8 cellular contexts compared by ENCODE assay signal in genomic region chr18:76922107-76922506, GRCh38.
DNase-seq lines count a peak whose midpoint lies in the region; ATAC-seq and TF ChIP-seq lines count a peak whose summit lies in the region.

No MANE protein-coding gene starts in this region.

- peaks cover 12 to 16% (median 14%) of the 10 kb centered on the region in 3 donors for H3K4me1 Mint-ChIP-seq in CD8-positive, alpha-beta memory T cell

- POLR2A ChIA-PET in CD8-positive, alpha-beta memory T cell (lab: Charles Lee), result interaction anchor here (0.7 kb wide), 1 partner anchor 106 kb away, joined by 5 read pairs; no protein-coding TSS in a partner anchor

- TF ChIP-seq CTCF in foreskin keratinocyte (conservative IDR thresholded peaks at IDR 0.05), result peak; percentile 43

- no peaks in the 10 kb centered on the region for H3K27me3 ChIP-seq in CD8-positive, alpha-beta memory T cell (ENCODE audit: insufficient read depth, low read length, poor library complexity, severe bottlenecking)
- H3K27me3 ChIP-seq in foreskin keratinocyte, result no peaks in the 10 kb centered on the region

- H3K4me1 ChIP-seq in CD8-positive, alpha-beta memory T cell (ENCODE audit: insufficient read depth, low read length), result peaks cover 4% of the 10 kb centered on the region
- H3K4me1 ChIP-seq in foreskin keratinocyte, result no peaks in the 10 kb centered on the region

- ATAC-seq in GM19328 (IDR thresholded peaks at IDR 0.05; ENCODE audit: unreplicated experiment) (peak; percentile 95), HG03354 (IDR thresholded peaks at IDR 0.05; ENCODE audit: poor library complexity, severe bottlenecking, unreplicated experiment) (peak; percentile 99), foreskin keratinocyte (peak; percentile 56)

- no peaks in the 10 kb centered on the region for H3K9me3 ChIP-seq in CD8-positive, alpha-beta memory T cell (ENCODE audit: low read length)

- peaks cover 27% of the 10 kb centered on the region for H3K36me3 ChIP-seq in CD8-positive, alpha-beta memory T cell (ENCODE audit: insufficient read depth, low read length)

- peaks cover 11 to 94% (median 54%) of the 10 kb centered on the region in 3 donors for H3K36me3 Mint-ChIP-seq in CD8-positive, alpha-beta memory T cell

- no peaks in the 10 kb centered on the region for H3K27me3 Mint-ChIP-seq in CD8-positive, alpha-beta memory T cell

- H3K4me3 Mint-ChIP-seq in CD8-positive, alpha-beta memory T cell, result no peak overlapping the region

- DNase-seq in CD8-positive, alpha-beta memory T cell, result peak in 3 of 5 donors; percentile 9 to 35 (median 17)
- DNase-seq in NCI-H748 treated with DMSO at 0.1 percent for 48 hours (lab: John Stamatoyannopoulos, UW) (peak; percentile 6), foreskin keratinocyte (no peak), posterior cingulate gyrus (peak in 9 of 10 donors; percentile 39 to 96 (median 71)), NOMO-1 treated with DMSO at 0.1 percent for 48 hours (lab: John Stamatoyannopoulos, UW; ENCODE audit: unreplicated experiment) (no peak)
- peak; percentile 47 to 56 for DNase-seq in activated T-cell treated with anti-CD3 and anti-CD28 coated beads, Interleukin-2, amount 50 U/mL, for 48 hours

- CTCF ChIA-PET in CD8-positive, alpha-beta memory T cell (lab: Charles Lee), result interaction anchor here (0.6 to 0.9 kb wide), 2 partner anchors 10 to 75 kb away, joined by 3 read pairs; no protein-coding TSS in a partner anchor

- peak overlapping the region in 4 of 8 donors; percentile 12 to 80 (median 34) for H3K27ac Mint-ChIP-seq in CD8-positive, alpha-beta memory T cell

- no peak overlapping the region for H3K27ac ChIP-seq in CD8-positive, alpha-beta memory T cell (ENCODE audit: low read depth, low read length)
- H3K27ac ChIP-seq in foreskin keratinocyte, result no peak overlapping the region

- peaks cover 0 to 1% (median 0%) of the 10 kb centered on the region in 5 donors for H3K9me3 Mint-ChIP-seq in CD8-positive, alpha-beta memory T cell

- H3K4me3 ChIP-seq in CD8-positive, alpha-beta memory T cell (ENCODE audit: low read length), result no peak overlapping the region

- intact Hi-C loops in posterior cingulate gyrus (cut with DNase I), result loop anchor here (1.0 to 2.0 kb wide), 2 partner anchors 119 to 140 kb away; no protein-coding TSS in a partner anchor

Comparison
In these comparisons a context has a peak if more than half of its experiments do, and no peak if none do; other contexts are left out.
1. DNase-seq: peak in CD8-positive, alpha-beta memory T cell (3 of 5), NCI-H748 treated with DMSO at 0.1 percent for 48 hours (single experiment), activated T-cell treated with anti-CD3 and anti-CD28 coated beads, Interleukin-2, amount 50 U/mL, for 48 hours (2 of 2) and posterior cingulate gyrus (9 of 10); none in foreskin keratinocyte (0 of 2) and NOMO-1 treated with DMSO at 0.1 percent for 48 hours (single experiment).
2. Peak in every context shown above with its lines, with median percentiles within 50 percentile points of each other: ATAC-seq.